In genomic region chr19:54266133-54266532, GRCh38 we compare ENCODE assay signal across 8 cellular contexts. TPM values are rescaled to one million over a fixed set of nuclear protein-coding genes. Genes with fewer than 3 reads are reported as not detected.
A peak's percentile ranks its signal among the peaks of the same experiment; 100 is the strongest.
DNase-seq lines count a peak whose midpoint lies in the region; ATAC-seq and TF ChIP-seq lines count a peak whose summit lies in the region.

No MANE protein-coding gene starts in this region.

- POLR2A ChIA-PET in activated CD4-positive, alpha-beta T cell treated with anti-CD3 and anti-CD28 coated beads for 36 hours (lab: Charles Lee): no interaction called here

- no peaks in the 10 kb centered on the region for H3K4me1 ChIP-seq in lower lobe of right lung

- no peaks in the 10 kb centered on the region for H3K9me3 Mint-ChIP-seq in activated CD4-positive, alpha-beta T cell treated with anti-CD3 and anti-CD28 coated beads for 36 hours (ENCODE audit: low read depth)
- H3K9me3 Mint-ChIP-seq in dendritic cell treated with granulocyte-macrophage colony-stimulating factor and Interleukin-4, amounts not matched to agents 40 ng/mL and 50 ng/mL, for 4 days: no peaks in the 10 kb centered on the region

- H3K4me3 Mint-ChIP-seq in activated CD4-positive, alpha-beta T cell treated with anti-CD3 and anti-CD28 coated beads for 36 hours: no peak overlapping the region
- peak overlapping the region; percentile 13 for H3K4me3 Mint-ChIP-seq in dendritic cell treated with granulocyte-macrophage colony-stimulating factor and Interleukin-4, amounts not matched to agents 40 ng/mL and 50 ng/mL, for 4 days

- H3K4me3 ChIP-seq in lower lobe of right lung: no peak overlapping the region

- H3K27ac Mint-ChIP-seq in activated CD4-positive, alpha-beta T cell treated with anti-CD3 and anti-CD28 coated beads for 36 hours: no peak overlapping the region
- H3K27ac Mint-ChIP-seq in dendritic cell treated with granulocyte-macrophage colony-stimulating factor and Interleukin-4, amounts not matched to agents 40 ng/mL and 50 ng/mL, for 4 days: peak overlapping the region; percentile 30

- H3K36me3 ChIP-seq in lower lobe of right lung: no peaks in the 10 kb centered on the region

- intact Hi-C loops in activated CD4-positive, alpha-beta T cell treated with anti-CD3 and anti-CD28 coated beads for 36 hours (cut with DNase I, micrococcal nuclease): loop anchor here in 1 of 2 experiments (1.0 kb wide), 1 partner anchor 98 kb away; no protein-coding TSS in a partner anchor
- intact Hi-C loops in dendritic cell treated with granulocyte-macrophage colony-stimulating factor and Interleukin-4, amounts not matched to agents 40 ng/mL and 50 ng/mL, for 4 days (cut with micrococcal nuclease): loop anchor here (2.0 to 10.0 kb wide), 3 partner anchors 49 to 97 kb away; partner anchors contain the start of gene LILRA5
- intact Hi-C loops in lower lobe of right lung (cut with DNase I): no loop called here

- no peaks in the 10 kb centered on the region for H3K27me3 ChIP-seq in lower lobe of right lung (ENCODE audit: low read depth)

- H3K4me1 Mint-ChIP-seq in activated CD4-positive, alpha-beta T cell treated with anti-CD3 and anti-CD28 coated beads for 36 hours: no peaks in the 10 kb centered on the region
- H3K4me1 Mint-ChIP-seq in dendritic cell treated with granulocyte-macrophage colony-stimulating factor and Interleukin-4, amounts not matched to agents 40 ng/mL and 50 ng/mL, for 4 days (ENCODE audit: low read depth): peaks cover 25% of the 10 kb centered on the region

- peak; percentile 31 to 44 for DNase-seq in NCI-H2081 (lab: John Stamatoyannopoulos, UW)
- DNase-seq in NCI-H2081 treated with DMSO at 0.1 percent for 48 hours (lab: John Stamatoyannopoulos, UW): no peak
- peak; percentile 40 for DNase-seq in NCI-H2171 treated with DMSO at 0.1 percent for 48 hours (lab: John Stamatoyannopoulos, UW)
- DNase-seq in activated CD4-positive, alpha-beta T cell treated with anti-CD3 and anti-CD28 coated beads for 36 hours: peak; percentile 88
- DNase-seq in lower lobe of right lung: peak; percentile 86
- peak; percentile 28 for DNase-seq in stimulated activated CD8-positive, alpha-beta memory T cell treated with anti-CD3 and anti-CD28 coated beads, Interleukin-12 subunit alpha, Interleukin-12 subunit beta, amount 100 ng/mL, for 4 hours (ENCODE audit: low read depth)

- peak; percentile 74 for ATAC-seq in activated CD4-positive, alpha-beta T cell treated with anti-CD3 and anti-CD28 coated beads for 36 hours
- ATAC-seq in lower lobe of right lung (peak; percentile 87 to 89), HG03378 (IDR thresholded peaks at IDR 0.05; ENCODE audit: unreplicated experiment) (no peak)

- no peak overlapping the region for H3K27ac ChIP-seq in lower lobe of right lung

- no peaks in the 10 kb centered on the region for H3K36me3 Mint-ChIP-seq in activated CD4-positive, alpha-beta T cell treated with anti-CD3 and anti-CD28 coated beads for 36 hours (ENCODE audit: low read depth)
- no peaks in the 10 kb centered on the region for H3K36me3 Mint-ChIP-seq in dendritic cell treated with granulocyte-macrophage colony-stimulating factor and Interleukin-4, amounts not matched to agents 40 ng/mL and 50 ng/mL, for 4 days (ENCODE audit: low read depth)

- H3K9me3 ChIP-seq in lower lobe of right lung: no peaks in the 10 kb centered on the region

- CTCF ChIA-PET in activated CD4-positive, alpha-beta T cell treated with anti-CD3 and anti-CD28 coated beads for 36 hours (lab: Charles Lee): interaction anchor here (0.6 to 5.2 kb wide), 19 partner anchors 9 to 174 kb away, joined by 3 to 32 read pairs (median 5); partner anchors contain the start of genes CNOT3 and LILRB5

- H3K27me3 Mint-ChIP-seq in activated CD4-positive, alpha-beta T cell treated with anti-CD3 and anti-CD28 coated beads for 36 hours: peaks cover 24% of the 10 kb centered on the region
- H3K27me3 Mint-ChIP-seq in dendritic cell treated with granulocyte-macrophage colony-stimulating factor and Interleukin-4, amounts not matched to agents 40 ng/mL and 50 ng/mL, for 4 days: peaks cover 2% of the 10 kb centered on the region

- peak; percentile 79 for TF ChIP-seq CTCF in lower lobe of right lung (IDR thresholded peaks at IDR 0.05)

RNA-seq across cellular contexts. Expression of gene LILRB5, which starts 9.1 kb away (rescaled TPM):
- total RNA-seq in activated CD4-positive, alpha-beta T cell treated with anti-CD3 and anti-CD28 coated beads for 36 hours: not detected
- 16.0 TPM for total RNA-seq in lower lobe of right lung

RNA-seq across cellular contexts. Expression of gene LILRB2, which starts 14.8 kb away (rescaled TPM):
- not detected for total RNA-seq in activated CD4-positive, alpha-beta T cell treated with anti-CD3 and anti-CD28 coated beads for 36 hours
- total RNA-seq in lower lobe of right lung: 26.1 TPM

RNA-seq across cellular contexts. Expression of gene LILRA6, which starts 23.5 kb away (rescaled TPM):
- total RNA-seq in activated CD4-positive, alpha-beta T cell treated with anti-CD3 and anti-CD28 coated beads for 36 hours: not detected
- total RNA-seq in lower lobe of right lung: 36.9 TPM

RNA-seq across cellular contexts. Expression of gene LILRB3, which starts 43.3 kb away (rescaled TPM):
- total RNA-seq in activated CD4-positive, alpha-beta T cell treated with anti-CD3 and anti-CD28 coated beads for 36 hours: not detected
- total RNA-seq in lower lobe of right lung: 85.6 TPM

RNA-seq across cellular contexts. Expression of gene LILRA5, which starts 46.8 kb away (rescaled TPM):
- total RNA-seq in activated CD4-positive, alpha-beta T cell treated with anti-CD3 and anti-CD28 coated beads for 36 hours: not detected
- 21.9 TPM for total RNA-seq in lower lobe of right lung

Comparison
In these comparisons a context has a peak if more than half of its experiments do, and no peak if none do; other contexts are left out.
1. RNA of gene LILRB5, which starts 9.1 kb away (total RNA-seq): 16.0 TPM in lower lobe of right lung (single experiment); not detected in activated CD4-positive, alpha-beta T cell treated with anti-CD3 and anti-CD28 coated beads for 36 hours; every median in the first group is over 10 times any median in the second.
2. RNA of gene LILRB2, which starts 14.8 kb away (total RNA-seq): 26.1 TPM in lower lobe of right lung (single experiment); not detected in activated CD4-positive, alpha-beta T cell treated with anti-CD3 and anti-CD28 coated beads for 36 hours; every median in the first group is over 10 times any median in the second.
3. RNA of gene LILRA6, which starts 23.5 kb away (total RNA-seq): 36.9 TPM in lower lobe of right lung (single experiment); not detected in activated CD4-positive, alpha-beta T cell treated with anti-CD3 and anti-CD28 coated beads for 36 hours; every median in the first group is over 10 times any median in the second.